Comparison of ENCODE assay signal across 20 cellular contexts in the genomic region with DNA sequence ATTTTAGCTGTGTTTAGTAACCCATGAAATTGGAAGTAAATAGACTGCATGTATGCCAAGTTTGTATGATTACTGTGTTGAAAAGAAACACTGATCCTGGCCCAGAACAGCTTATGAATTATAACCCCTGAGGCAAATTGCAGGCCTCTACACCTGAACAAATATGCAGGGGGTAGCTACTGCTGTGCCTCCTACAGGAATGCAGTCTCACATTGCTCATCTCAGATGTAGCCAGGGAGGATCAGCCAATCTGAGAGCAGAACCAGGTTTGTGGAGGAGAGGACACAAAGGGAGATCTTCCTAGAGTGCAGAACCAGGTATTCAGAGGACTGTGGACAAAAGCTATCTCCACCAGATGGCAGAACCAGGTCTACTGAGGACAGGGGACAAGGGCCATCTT.
"Had no signal": no experiment of that assay in that cellular context is flagged by ENCODE, and none has a peak within 500 bp of the region (broad histone marks: within the 10 kb centered on the region; RNA-seq: fewer than 3 reads in every experiment).

No MANE protein-coding gene starts in this region.

- H3K27ac Mint-ChIP-seq: activated CD4-positive, alpha-beta T cell treated with anti-CD3 and anti-CD28 coated beads, Interleukin-2, amount 10 ng/mL, durations not matched to agents 7 days and 5 days; activated naive CD4-positive, alpha-beta T cell treated with anti-CD3 and anti-CD28 coated beads for 36 hours; brain; memory B cell; progenitor cell of endocrine pancreas; T-helper 2 cell treated with Interferon-gamma antibody and Interleukin-4, amounts not matched to agents 5 μg/mL and 100 μg/mL, for 36 hours had no signal

- H3K36me3 ChIP-seq: left lung, right atrium auricular region, suprapubic skin, transverse colon had no signal

- H3K27me3 ChIP-seq: left lung, right atrium auricular region, suprapubic skin, transverse colon had no signal

- ATAC-seq: activated CD4-positive, CD25-positive, alpha-beta regulatory T cell treated with anti-CD3 and anti-CD28 coated beads, Interleukin-2, amount 50 U/mL, for 24 hours; activated T-cell treated with anti-CD3 and anti-CD28 coated beads, Interleukin-2, amount 50 U/mL, for 4 hours; left lung had no signal

- H3K4me1 ChIP-seq: left lung, right atrium auricular region, suprapubic skin, transverse colon had no signal

- H3K4me1 Mint-ChIP-seq: activated CD4-positive, alpha-beta T cell treated with anti-CD3 and anti-CD28 coated beads, Interleukin-2, amount 10 ng/mL, durations not matched to agents 7 days and 5 days; memory B cell; neural crest cell; stimulated activated naive CD8-positive, alpha-beta T cell treated with anti-CD3 and anti-CD28 coated beads, Interleukin-15, amount 100 ng/mL, for 72 hours had no signal

- H3K27me3 Mint-ChIP-seq: brain, memory B cell, progenitor cell of endocrine pancreas had no signal

- H3K4me3 ChIP-seq: coronary artery, left lung, right atrium auricular region, suprapubic skin, transverse colon had no signal

- H3K9me3 ChIP-seq: left lung, right atrium auricular region, suprapubic skin, transverse colon had no signal

- H3K9me3 Mint-ChIP-seq: activated CD4-positive, alpha-beta T cell treated with anti-CD3 and anti-CD28 coated beads, Interleukin-2, amount 10 ng/mL, durations not matched to agents 7 days and 5 days; activated naive CD4-positive, alpha-beta T cell treated with anti-CD3 and anti-CD28 coated beads for 36 hours; activated T-cell treated with anti-CD3 and anti-CD28 coated beads, Interleukin-2, amount 50 U/mL, for 4 hours; memory B cell; neural crest cell; stimulated activated naive CD8-positive, alpha-beta T cell treated with anti-CD3 and anti-CD28 coated beads, Interleukin-15, amount 100 ng/mL, for 72 hours; T-helper 2 cell treated with Interferon-gamma antibody and Interleukin-4, amounts not matched to agents 5 μg/mL and 100 μg/mL, for 36 hours had no signal

- H3K36me3 Mint-ChIP-seq: brain, memory B cell had no signal

- H3K4me3 Mint-ChIP-seq: activated CD4-positive, alpha-beta T cell treated with anti-CD3 and anti-CD28 coated beads, Interleukin-2, amount 10 ng/mL, durations not matched to agents 7 days and 5 days; activated naive CD4-positive, alpha-beta T cell treated with anti-CD3 and anti-CD28 coated beads for 36 hours; activated T-cell treated with anti-CD3 and anti-CD28 coated beads, Interleukin-2, amount 50 U/mL, for 4 hours; brain; memory B cell; neural crest cell; stimulated activated naive CD8-positive, alpha-beta T cell treated with anti-CD3 and anti-CD28 coated beads, Interleukin-15, amount 100 ng/mL, for 72 hours; T-helper 2 cell treated with Interferon-gamma antibody and Interleukin-4, amounts not matched to agents 5 μg/mL and 100 μg/mL, for 36 hours had no signal

- H3K27ac ChIP-seq: coronary artery, left lung, right atrium auricular region, suprapubic skin, transverse colon had no signal

- DNase-seq: activated CD4-positive, alpha-beta T cell treated with anti-CD3 and anti-CD28 coated beads, Interleukin-2, amount 10 ng/mL, durations not matched to agents 7 days and 5 days; activated CD8-positive, alpha-beta memory T cell treated with anti-CD3 and anti-CD28 coated beads, Interleukin-2, amount 50 U/mL, for 4 hours; activated naive CD4-positive, alpha-beta T cell treated with anti-CD3 and anti-CD28 coated beads for 36 hours; activated T-cell treated with anti-CD3 and anti-CD28 coated beads, Interleukin-2, amount 50 U/mL, for 4 hours; erythroblast; head of caudate nucleus; kidney; left lung; stimulated activated CD4-positive, alpha-beta T cell treated with anti-CD3 and anti-CD28 coated beads, Interleukin-2, amount 100 ng/mL, for 24 hours; stimulated activated naive CD8-positive, alpha-beta T cell treated with anti-CD3 and anti-CD28 coated beads, Interleukin-15, amount 100 ng/mL, for 72 hours; transverse colon had no signal
